In genomic region chr5:428219-428618, GRCh38 we compare ENCODE assay signal across 18 cellular contexts. TPM values are rescaled to one million over a fixed set of nuclear protein-coding genes. Genes with fewer than 3 reads are reported as not detected.
DNase-seq lines count a peak whose midpoint lies in the region; ATAC-seq and TF ChIP-seq lines count a peak whose summit lies in the region.
"Had no signal": no experiment of that assay in that cellular context is flagged by ENCODE, and none has a peak within 500 bp of the region (broad histone marks: within the 10 kb centered on the region; RNA-seq: fewer than 3 reads in every experiment).

No MANE protein-coding gene starts in this region.

- peak; percentile 44 for DNase-seq in CD14-positive monocyte (ENCODE audit: low spot score)
- DNase-seq in GM10266 (ENCODE audit: extremely low spot score): peak; percentile 14
- DNase-seq in neuronal stem cell (ENCODE audit: low spot score): no peak
- no peak for DNase-seq in erythroblast (lab: John Stamatoyannopoulos, UW)
- no peak for DNase-seq in SKM-1 treated with dmso at 0.1 percent for 144 hours (lab: John Stamatoyannopoulos, UW; ENCODE audit: unreplicated experiment)
- DNase-seq in OCI-M2 (lab: John Stamatoyannopoulos, UW; ENCODE audit: unreplicated experiment): no peak
- DNase-seq in cortex of kidney (lab: John Stamatoyannopoulos, UW): no peak
- DNase-seq: ACHN, AML-193, DMS79, GM23248, NCI-H1417, NCI-H2029, NCI-H2171, NCI-H82, PC-9 had no signal

- H3K36me3 Mint-ChIP-seq in CD14-positive monocyte: no peaks in the 10 kb centered on the region
- peaks cover 64% of the 10 kb centered on the region for H3K36me3 Mint-ChIP-seq in activated T-helper 17 cell treated with anti-CD3 and anti-CD28 coated beads, Interleukin-2, amount 50 U/mL, for 72 hours (ENCODE audit: low read depth)

- peaks cover 0 to 8% of the 10 kb centered on the region in 2 donors for H3K9me3 ChIP-seq in neuronal stem cell (replicated peaks in 1 of 2; ENCODE audit: control insufficient read depth in 2 of 2, insufficient read depth in 1 of 2, low read depth in 1 of 2, low read length in 2 of 2)
- H3K9me3 ChIP-seq: SJSA1 had no signal

- no peak overlapping the region for H2BK120ac ChIP-seq in neuronal stem cell (ENCODE audit: low read depth, low read length)

- peaks cover 0 to 4% (median 0%) of the 10 kb centered on the region in 7 donors for H3K9me3 Mint-ChIP-seq in CD14-positive monocyte
- no peaks in the 10 kb centered on the region for H3K9me3 Mint-ChIP-seq in activated T-helper 17 cell treated with anti-CD3 and anti-CD28 coated beads, Interleukin-2, amount 50 U/mL, for 72 hours

- H3K27me3 ChIP-seq in neuronal stem cell (ENCODE audit: control insufficient read depth in 3 of 3, insufficient read depth in 3 of 3, low read depth in 1 of 3, low read length in 3 of 3): no peaks in the 10 kb centered on the region
- H3K27me3 ChIP-seq: SJSA1 had no signal

- peaks cover 8% of the 10 kb centered on the region for H3K4me1 Mint-ChIP-seq in CD14-positive monocyte
- H3K4me1 Mint-ChIP-seq in activated T-helper 17 cell treated with anti-CD3 and anti-CD28 coated beads, Interleukin-2, amount 50 U/mL, for 72 hours: peaks cover 22% of the 10 kb centered on the region

- H3K27ac ChIP-seq in neuronal stem cell (replicated peaks; ENCODE audit: low read length): no peak overlapping the region
- H3K27ac ChIP-seq: GM23248, PC-9, SJSA1 had no signal

- WGBS in neuronal stem cell (ENCODE audit: extremely low coverage in 2 of 2, insufficient read length in 2 of 2, insufficient replicate concordance in 1 of 2), 2 donors: no CpG with 5 or more reads among the region's 11 CpGs

- no peak overlapping the region for H2BK15ac ChIP-seq in neuronal stem cell (ENCODE audit: low read length)

- no peak for ATAC-seq in activated T-helper 17 cell treated with anti-CD3 and anti-CD28 coated beads, Interleukin-2, amount 50 U/mL, for 72 hours (replicated peaks)

- TF ChIP-seq POLR2A in erythroblast (IDR thresholded peaks at IDR 0.05; ENCODE audit: low read length): no peak

- no peak overlapping the region for H3K4me2 ChIP-seq in neuronal stem cell (ENCODE audit: insufficient read depth, low read length, poor library complexity, severe bottlenecking)
- H3K4me2 ChIP-seq: PC-9 had no signal

- H3K18ac ChIP-seq in neuronal stem cell (ENCODE audit: low read length): peak overlapping the region; percentile 65

- H2AK5ac ChIP-seq in neuronal stem cell (ENCODE audit: low read depth, low read length): no peak overlapping the region

- TF ChIP-seq CTCF in CD14-positive monocyte (IDR thresholded peaks at IDR 0.05) (no peak), GM10266 (IDR thresholded peaks at IDR 0.05; ENCODE audit: control insufficient read depth, insufficient read depth, low read depth, missing control alignments) (no peak)

- H2AFZ ChIP-seq in neuronal stem cell (ENCODE audit: low read length): no peak overlapping the region
- H2AFZ ChIP-seq: GM23248, PC-9 had no signal

- H3K4ac ChIP-seq in neuronal stem cell (ENCODE audit: low read length): no peak overlapping the region

- no peak overlapping the region for H3K4me3 ChIP-seq in neuronal stem cell (ENCODE audit: low read length in 2 of 2)
- H3K4me3 ChIP-seq: GM23248, PC-9, SJSA1 had no signal

- no peak overlapping the region for H3K4me3 Mint-ChIP-seq in CD14-positive monocyte
- H3K4me3 Mint-ChIP-seq in activated T-helper 17 cell treated with anti-CD3 and anti-CD28 coated beads, Interleukin-2, amount 50 U/mL, for 72 hours: no peak overlapping the region

- no peaks in the 10 kb centered on the region for H3K36me3 ChIP-seq in neuronal stem cell (replicated peaks in 1 of 2; ENCODE audit: control insufficient read depth in 2 of 2, insufficient read depth in 2 of 2, low read length in 2 of 2)

- no peak overlapping the region for H3K14ac ChIP-seq in neuronal stem cell (ENCODE audit: low read length)

- H3K4me1 ChIP-seq in neuronal stem cell (ENCODE audit: control insufficient read depth in 2 of 2, insufficient read depth in 1 of 2, low read depth in 1 of 2, low read length in 2 of 2): peaks cover 0 to 3% of the 10 kb centered on the region in 2 donors

- intact Hi-C loops in CD14-positive monocyte (cut with micrococcal nuclease): no loop called here

- H2BK12ac ChIP-seq in neuronal stem cell (ENCODE audit: low read length): no peak overlapping the region

- H4K8ac ChIP-seq in neuronal stem cell (ENCODE audit: low read depth, low read length): no peak overlapping the region

- H3K79me1 ChIP-seq in neuronal stem cell (ENCODE audit: low read depth, low read length): no peaks in the 10 kb centered on the region

- peak overlapping the region; percentile 35 for H2BK5ac ChIP-seq in neuronal stem cell (ENCODE audit: low read length)

- H3K9ac ChIP-seq in neuronal stem cell (ENCODE audit: low read depth, low read length, poor library complexity): no peak overlapping the region
- H3K9ac ChIP-seq: GM23248 had no signal

- no peak overlapping the region for H3K23ac ChIP-seq in neuronal stem cell (ENCODE audit: low read depth, low read length, poor library complexity)

- peaks cover 11 to 17% (median 14%) of the 10 kb centered on the region in 3 donors for H3K27me3 Mint-ChIP-seq in CD14-positive monocyte (ENCODE audit: low read depth in 3 of 3)
- H3K27me3 Mint-ChIP-seq in activated T-helper 17 cell treated with anti-CD3 and anti-CD28 coated beads, Interleukin-2, amount 50 U/mL, for 72 hours: peaks cover 21% of the 10 kb centered on the region

- H4K91ac ChIP-seq in neuronal stem cell (ENCODE audit: low read depth, low read length, poor library complexity): no peak overlapping the region

- H3K27ac Mint-ChIP-seq in CD14-positive monocyte: peak overlapping the region in 1 of 7 donors; percentile 8
- H3K27ac Mint-ChIP-seq in activated T-helper 17 cell treated with anti-CD3 and anti-CD28 coated beads, Interleukin-2, amount 50 U/mL, for 72 hours: peak overlapping the region; percentile 22

RNA-seq across cellular contexts. Expression of gene EXOC3, which starts 14.8 kb away (rescaled TPM):
- 10 to 100 TPM; 33.2 to 53.8 TPM for polyA plus RNA-seq in CD14-positive monocyte
- total RNA-seq in activated T-helper 17 cell treated with anti-CD3 and anti-CD28 coated beads, Interleukin-2, amount 50 U/mL, for 72 hours: 10 to 100 TPM; 78.3 to 93.6 TPM
- 18.9 TPM for polyA plus RNA-seq in neuronal stem cell (2013, experiment 1 of 2)
- 18.7 TPM for polyA plus RNA-seq in neuronal stem cell (2013, experiment 2 of 2)

Comparison
In these comparisons a context has a peak if more than half of its experiments do, and no peak if none do; other contexts are left out.
1. DNase-seq: peak in CD14-positive monocyte (single experiment) and GM10266 (single experiment); none in neuronal stem cell (single experiment), erythroblast (0 of 2), SKM-1 treated with dmso at 0.1 percent for 144 hours (single experiment), OCI-M2 (single experiment) and cortex of kidney (single experiment).